8 cellular contexts compared by ENCODE assay signal in the genomic region with DNA sequence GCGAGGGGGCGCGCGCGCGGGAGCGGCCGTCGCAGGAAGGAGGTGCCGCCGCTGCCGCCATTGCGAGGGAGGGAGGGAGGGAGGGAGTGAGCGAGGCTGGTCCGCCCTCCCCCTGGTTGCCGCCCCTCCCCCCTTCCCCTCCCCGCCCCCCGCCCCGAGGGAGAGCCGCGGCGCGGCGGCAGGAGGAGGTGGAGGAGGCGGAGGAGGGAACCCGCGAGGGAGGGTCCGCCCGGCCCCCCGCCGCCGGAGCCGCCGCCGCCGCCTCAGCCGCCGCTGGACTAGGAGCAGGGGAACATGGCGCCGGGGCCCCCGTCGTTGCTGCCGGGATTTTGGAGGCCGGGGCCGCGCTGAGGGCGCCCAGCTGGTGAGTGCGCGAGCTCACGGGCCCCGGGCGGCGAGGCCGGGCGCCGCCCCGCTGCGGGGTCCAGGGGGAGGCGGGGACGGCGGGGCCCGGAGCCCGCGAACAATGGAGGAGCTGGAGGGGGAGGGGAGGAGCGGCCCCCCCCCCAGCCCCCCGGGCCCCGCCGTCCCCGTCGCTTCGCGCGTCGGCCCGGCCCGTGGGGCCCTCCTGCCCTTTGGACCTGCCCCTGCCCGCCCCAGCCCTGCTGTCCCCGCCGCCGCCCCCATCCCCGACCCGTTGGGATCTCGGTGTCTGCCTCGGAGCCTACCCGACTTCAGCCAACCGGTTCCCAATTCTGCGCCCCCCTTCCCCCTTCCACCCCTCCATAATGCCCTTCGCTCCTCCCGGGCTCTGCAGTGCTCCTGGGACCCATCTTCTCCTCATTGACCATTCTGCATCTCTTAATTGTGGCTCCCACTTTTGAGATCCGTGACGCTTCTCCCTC. TPM values are rescaled to one million over a fixed set of nuclear protein-coding genes. Genes with fewer than 3 reads are reported as not detected.
DNase-seq lines count a peak whose midpoint lies in the region; ATAC-seq and TF ChIP-seq lines count a peak whose summit lies in the region.

A gene (plus strand): TSS at position 152 of the 845 bp plus-strand sequence. CDS start 57,679 bp downstream, outside the sequence.

- ATAC-seq in HG03280 (IDR thresholded peaks at IDR 0.05; ENCODE audit: unreplicated experiment): peak; percentile 10
- no peak for ATAC-seq in HG03108 (IDR thresholded peaks at IDR 0.05; ENCODE audit: unreplicated experiment)

- peak within 1 kb of the TSS; percentile 70 for H3K4me3 ChIP-seq in WI38 (ENCODE audit: low read depth, low read length)

- no peak for TF ChIP-seq CTCF in WI38 (IDR thresholded peaks at IDR 0.05; ENCODE audit: low read depth, low read length)
- no peak for TF ChIP-seq CTCF in subcutaneous adipose tissue (IDR thresholded peaks at IDR 0.05; ENCODE audit: low read depth)

- DNase-seq in NCI-H1436 (lab: John Stamatoyannopoulos, UW) (peak; percentile 87), NCI-H1436 treated with DMSO at 0.1 percent for 48 hours (lab: John Stamatoyannopoulos, UW) (no peak), lung microvascular endothelial cell (ENCODE audit: low read depth in 2 of 2) (no peak)
- peak; percentile 68 for DNase-seq in effector CD4-positive, alpha-beta T cell

RNA-seq across cellular contexts. Expression of the gene that starts here (rescaled TPM):
- total RNA-seq in lung microvascular endothelial cell (15.3 and 16.5 TPM in 2 replicates), subcutaneous adipose tissue (10 to 100 TPM; 36.5 to 66.7 (median 50.9) TPM)

Comparison
In these comparisons a context has a peak if more than half of its experiments do, and no peak if none do; other contexts are left out.
1. DNase-seq: peak in NCI-H1436 (single experiment) and effector CD4-positive, alpha-beta T cell (single experiment); none in NCI-H1436 treated with DMSO at 0.1 percent for 48 hours (single experiment) and lung microvascular endothelial cell (0 of 2).